9 cellular contexts compared by ENCODE assay signal in genomic region chr9:35909274-35909673, GRCh38. TPM values are rescaled to one million over a fixed set of nuclear protein-coding genes. Genes with fewer than 3 reads are reported as not detected.
A peak's percentile ranks its signal among the peaks of the same experiment; 100 is the strongest.
DNase-seq lines count a peak whose midpoint lies in the region; ATAC-seq and TF ChIP-seq lines count a peak whose summit lies in the region.
"Had no signal": no experiment of that assay in that cellular context is flagged by ENCODE, and none has a peak within 500 bp of the region (broad histone marks: within the 10 kb centered on the region; RNA-seq: fewer than 3 reads in every experiment).

Gene SPAAR, plus strand, starts transcription at chr9:35909490. Its CDS starts 974 bp downstream, at chr9:35910464.

- H3K9me3 ChIP-seq in muscle layer of colon (ENCODE audit: low read length), result no peaks in the 10 kb centered on the region

- H3K4me3 ChIP-seq in coronary artery (peak within 1 kb of the TSS; percentile 73), muscle layer of colon (ENCODE audit: low read depth in 1 of 2, low read length in 2 of 2) (no peak within 1 kb of the TSS)

- POLR2A ChIA-PET in activated CD4-positive, alpha-beta T cell treated with anti-CD3 and anti-CD28 coated beads, Interleukin-2, amount 10 ng/mL, durations not matched to agents 7 days and 5 days (lab: Charles Lee), result no interaction called here

- H3K36me3 ChIP-seq in muscle layer of colon (ENCODE audit: insufficient read depth, low read length), result no peaks in the 10 kb centered on the region

- TF ChIP-seq CTCF in coronary artery (IDR thresholded peaks at IDR 0.05) (no peak), type B pancreatic cell (conservative IDR thresholded peaks at IDR 0.05) (no peak)

- no peaks in the 10 kb centered on the region for H3K9me3 Mint-ChIP-seq in activated CD4-positive, alpha-beta T cell treated with anti-CD3 and anti-CD28 coated beads, Interleukin-2, amount 10 ng/mL, durations not matched to agents 7 days and 5 days
- H3K9me3 Mint-ChIP-seq in type B pancreatic cell, result no peaks in the 10 kb centered on the region
- no peaks in the 10 kb centered on the region for H3K9me3 Mint-ChIP-seq in activated T-helper 2 cell treated with anti-CD3 and anti-CD28 coated beads, Interferon-gamma antibody, Interleukin-2, Interleukin-4, amounts not matched to agents 10 μg/mL and 5 μg/mL and 100 μg/mL, durations not matched to agents 14 hours and 24 hours and 36 hours

- peaks cover 66% of the 10 kb centered on the region for H3K4me1 ChIP-seq in muscle layer of colon (ENCODE audit: insufficient read depth, low read length)

- H3K27me3 Mint-ChIP-seq in activated CD4-positive, alpha-beta T cell treated with anti-CD3 and anti-CD28 coated beads, Interleukin-2, amount 10 ng/mL, durations not matched to agents 7 days and 5 days, result no peaks in the 10 kb centered on the region
- H3K27me3 Mint-ChIP-seq in type B pancreatic cell, result no peaks in the 10 kb centered on the region
- H3K27me3 Mint-ChIP-seq in activated T-helper 2 cell treated with anti-CD3 and anti-CD28 coated beads, Interferon-gamma antibody, Interleukin-2, Interleukin-4, amounts not matched to agents 10 μg/mL and 5 μg/mL and 100 μg/mL, durations not matched to agents 14 hours and 24 hours and 36 hours (ENCODE audit: low read depth), result peaks cover 3% of the 10 kb centered on the region

- peaks cover 50% of the 10 kb centered on the region for H3K4me1 Mint-ChIP-seq in activated CD4-positive, alpha-beta T cell treated with anti-CD3 and anti-CD28 coated beads, Interleukin-2, amount 10 ng/mL, durations not matched to agents 7 days and 5 days
- H3K4me1 Mint-ChIP-seq in type B pancreatic cell (ENCODE audit: unreplicated experiment), result peaks cover 36% of the 10 kb centered on the region
- H3K4me1 Mint-ChIP-seq in activated T-helper 2 cell treated with anti-CD3 and anti-CD28 coated beads, Interferon-gamma antibody, Interleukin-2, Interleukin-4, amounts not matched to agents 10 μg/mL and 5 μg/mL and 100 μg/mL, durations not matched to agents 14 hours and 24 hours and 36 hours (ENCODE audit: low read depth), result peaks cover 38% of the 10 kb centered on the region

- H3K9ac ChIP-seq in muscle layer of colon (ENCODE audit: low read length), result no peak within 1 kb of the TSS

- no peak within 1 kb of the TSS for H3K4me3 Mint-ChIP-seq in activated CD4-positive, alpha-beta T cell treated with anti-CD3 and anti-CD28 coated beads, Interleukin-2, amount 10 ng/mL, durations not matched to agents 7 days and 5 days
- no peak within 1 kb of the TSS for H3K4me3 Mint-ChIP-seq in type B pancreatic cell
- no peak within 1 kb of the TSS for H3K4me3 Mint-ChIP-seq in activated T-helper 2 cell treated with anti-CD3 and anti-CD28 coated beads, Interferon-gamma antibody, Interleukin-2, Interleukin-4, amounts not matched to agents 10 μg/mL and 5 μg/mL and 100 μg/mL, durations not matched to agents 14 hours and 24 hours and 36 hours (ENCODE audit: low read depth)

- peaks cover 1% of the 10 kb centered on the region for H3K36me3 Mint-ChIP-seq in activated CD4-positive, alpha-beta T cell treated with anti-CD3 and anti-CD28 coated beads, Interleukin-2, amount 10 ng/mL, durations not matched to agents 7 days and 5 days (ENCODE audit: low read depth)
- no peaks in the 10 kb centered on the region for H3K36me3 Mint-ChIP-seq in type B pancreatic cell
- H3K36me3 Mint-ChIP-seq in activated T-helper 2 cell treated with anti-CD3 and anti-CD28 coated beads, Interferon-gamma antibody, Interleukin-2, Interleukin-4, amounts not matched to agents 10 μg/mL and 5 μg/mL and 100 μg/mL, durations not matched to agents 14 hours and 24 hours and 36 hours (ENCODE audit: low read depth), result no peaks in the 10 kb centered on the region

- peak within 1 kb of the TSS; percentile 97 for H3K27ac Mint-ChIP-seq in activated CD4-positive, alpha-beta T cell treated with anti-CD3 and anti-CD28 coated beads, Interleukin-2, amount 10 ng/mL, durations not matched to agents 7 days and 5 days
- H3K27ac Mint-ChIP-seq in type B pancreatic cell, result peak within 1 kb of the TSS; percentile 79
- no peak within 1 kb of the TSS for H3K27ac Mint-ChIP-seq in activated T-helper 2 cell treated with anti-CD3 and anti-CD28 coated beads, Interferon-gamma antibody, Interleukin-2, Interleukin-4, amounts not matched to agents 10 μg/mL and 5 μg/mL and 100 μg/mL, durations not matched to agents 14 hours and 24 hours and 36 hours

- no peak for DNase-seq in activated CD4-positive, alpha-beta T cell treated with anti-CD3 and anti-CD28 coated beads, Interleukin-2, amount 10 ng/mL, durations not matched to agents 7 days and 5 days
- DNase-seq in activated CD4-positive, alpha-beta T cell treated with anti-CD3 and anti-CD28 coated beads, Interleukin-2, amount 50 U/mL, for 1 hour, result no peak
- DNase-seq in coronary artery (ENCODE audit: low spot score) (peak; percentile 71), type B pancreatic cell (ENCODE audit: extremely low spot score, unreplicated experiment) (no peak), left colon (no peak), AG08395 (ENCODE audit: low spot score) (no peak)
- DNase-seq in activated T-helper 2 cell treated with anti-CD3 and anti-CD28 coated beads, Interferon-gamma antibody, Interleukin-2, Interleukin-4, amounts not matched to agents 10 μg/mL and 5 μg/mL and 100 μg/mL, durations not matched to agents 14 hours and 24 hours and 36 hours (ENCODE audit: low spot score), result no peak
- DNase-seq: NCI-H1092 treated with DMSO at 0.1 percent for 48 hours had no signal

- CTCF ChIA-PET in activated CD4-positive, alpha-beta T cell treated with anti-CD3 and anti-CD28 coated beads, Interleukin-2, amount 10 ng/mL, durations not matched to agents 7 days and 5 days (lab: Charles Lee), result no interaction called here

- H3K27me3 ChIP-seq in muscle layer of colon (ENCODE audit: control insufficient read depth in 1 of 2, insufficient read depth in 2 of 2, low read length in 2 of 2), result no peaks in the 10 kb centered on the region

- intact Hi-C loops in left colon (cut with DNase I, micrococcal nuclease), result no loop called here
- intact Hi-C loops in activated T-helper 2 cell treated with anti-CD3 and anti-CD28 coated beads, Interferon-gamma antibody, Interleukin-2, Interleukin-4, amounts not matched to agents 10 μg/mL and 5 μg/mL and 100 μg/mL, durations not matched to agents 14 hours and 24 hours and 36 hours (cut with micrococcal nuclease), result no loop called here

- peak within 1 kb of the TSS; percentile 95 to 99 for H3K27ac ChIP-seq in coronary artery
- peak within 1 kb of the TSS; percentile 87 for H3K27ac ChIP-seq in muscle layer of colon (ENCODE audit: low read depth, low read length)

- no peak for ATAC-seq in left colon

RNA-seq across cellular contexts. Expression of gene SPAAR, which starts in this region (rescaled TPM):
- total RNA-seq in activated CD4-positive, alpha-beta T cell treated with anti-CD3 and anti-CD28 coated beads, Interleukin-2, amount 10 ng/mL, durations not matched to agents 7 days and 5 days, result not detected
- total RNA-seq in type B pancreatic cell (ENCODE audit: low replicate concordance) (not detected in 2 replicates), left colon (1 to 10 TPM; 1.3 to 2.1 TPM)
- not detected in 2 replicates for total RNA-seq in activated T-helper 2 cell treated with anti-CD3 and anti-CD28 coated beads, Interferon-gamma antibody, Interleukin-2, Interleukin-4, amounts not matched to agents 10 μg/mL and 5 μg/mL and 100 μg/mL, durations not matched to agents 14 hours and 24 hours and 36 hours
